In genomic region chr2:184186436-184186835, GRCh38 we compare ENCODE assay signal across 29 cellular contexts.
A peak's percentile ranks its signal among the peaks of the same experiment; 100 is the strongest.
DNase-seq lines count a peak whose midpoint lies in the region; ATAC-seq, FAIRE-seq and TF ChIP-seq lines count a peak whose summit lies in the region.
"Had no signal": no experiment of that assay in that cellular context is flagged by ENCODE, and none has a peak within 500 bp of the region (broad histone marks: within the 10 kb centered on the region; RNA-seq: fewer than 3 reads in every experiment).

No MANE protein-coding gene starts in this region.

- BruUV-seq in HepG2 (replicated peaks; lab: Mats Ljungman, UMichigan), result no TSS peak
- BruUV-seq in K562 (replicated peaks; lab: Mats Ljungman, UMichigan), result no TSS peak

- CTCF ChIA-PET in HepG2 (lab: Yijun Ruan, JAX; ENCODE audit: low intra/inter-chr PET ratio, low total read pairs), result no interaction called here
- CTCF ChIA-PET in K562 (lab: Yijun Ruan, JAX; ENCODE audit: low intra/inter-chr PET ratio), result no interaction called here

- TF ChIP-seq EP300 in HepG2 (IDR thresholded peaks at IDR 0.05; ENCODE audit: low read depth in 2 of 2, low read length in 2 of 2) (no peak), HepG2 (CRISPR knock-in tag; IDR thresholded peaks at IDR 0.05; ENCODE audit: borderline replicate concordance) (no peak), K562 (IDR thresholded peaks at IDR 0.05; ENCODE audit: low read length) (no peak)

- POLR2A ChIA-PET in HepG2 (lab: Yijun Ruan, JAX), result no interaction called here
- POLR2A ChIA-PET in K562 (lab: Yijun Ruan, JAX), result no interaction called here

- DNase-seq in HepG2 (ENCODE audit: low spot score) (no peak), right lobe of liver (no peak), K562 (ENCODE audit: extremely low read depth in 1 of 4, low spot score in 3 of 4) (no peak), kidney (no peak)
- DNase-seq: 8988T; AML-193; BE2C; C1 segment of cervical spinal cord; Caco-2; Calu3; CD4-positive, alpha-beta memory T cell; CD4-positive, alpha-beta T cell; CD4-positive, CD25-positive, alpha-beta regulatory T cell; CD8-positive, alpha-beta memory T cell; CD8-positive, alpha-beta T cell; COR-L47; DMS 273 treated with DMSO at 0.1 percent for 48 hours; DMS153; DMS53; DMS79; DMS79 treated with DMSO at 0.1 percent for 48 hours; DND-41 had no signal

- H3K9ac ChIP-seq in HepG2 (ENCODE audit: insufficient read depth, low read depth, low read length) (no peak overlapping the region), K562 (ENCODE audit: insufficient read depth in 1 of 2, low read depth in 2 of 2, low read length in 2 of 2) (no peak overlapping the region), kidney (ENCODE audit: low read length in 2 of 2) (no peak overlapping the region)
- H3K9ac ChIP-seq: BLaER1; BLaER1 treated with 17β-estradiol and CSF1 and Interleukin-3, amounts not matched to agents 10 nM and 100 nM had no signal

- H3K36me3 ChIP-seq in HepG2 (replicated peaks in 1 of 2; ENCODE audit: control insufficient read depth in 1 of 2, insufficient read depth in 2 of 2, low read length in 2 of 2) (no peaks in the 10 kb centered on the region), right lobe of liver (no peaks in the 10 kb centered on the region), K562 (ENCODE audit: control insufficient read depth, insufficient read depth, low read length) (no peaks in the 10 kb centered on the region), kidney (ENCODE audit: control insufficient read depth in 1 of 2, insufficient read depth in 2 of 2, low read length in 2 of 2) (no peaks in the 10 kb centered on the region)
- H3K36me3 ChIP-seq: BE2C; BLaER1; BLaER1 treated with 17β-estradiol and CSF1 and Interleukin-3, amounts not matched to agents 10 nM and 100 nM had no signal

- H3K79me2 ChIP-seq in HepG2 (ENCODE audit: insufficient read depth, low read length) (no peaks in the 10 kb centered on the region), K562 (ENCODE audit: control insufficient read depth, insufficient read depth, low read length) (no peaks in the 10 kb centered on the region)

- no peak overlapping the region for H2AFZ ChIP-seq in HepG2 (ENCODE audit: low read length)
- no peak overlapping the region for H2AFZ ChIP-seq in K562 (ENCODE audit: low read depth, low read length)

- TF ChIP-seq POLR2A in HepG2 (IDR thresholded peaks at IDR 0.05; ENCODE audit: insufficient read depth in 1 of 2, low read depth in 2 of 2, low read length in 2 of 2) (no peak), right lobe of liver (IDR thresholded peaks at IDR 0.05) (no peak), K562 (conservative IDR thresholded peaks at IDR 0.05) (no peak)

- H3K4me3 ChIP-seq in HepG2 (replicated peaks in 1 of 3; ENCODE audit: insufficient read depth in 1 of 3, low read depth in 2 of 3, low read length in 3 of 3), result no peak overlapping the region
- H3K4me3 ChIP-seq in right lobe of liver, result no peak overlapping the region
- H3K4me3 ChIP-seq in K562, result no peak overlapping the region
- H3K4me3 ChIP-seq in kidney (ENCODE audit: low read length in 2 of 2), result no peak overlapping the region
- H3K4me3 ChIP-seq: A549; BLaER1; BLaER1 treated with 17β-estradiol and CSF1 and Interleukin-3, amounts not matched to agents 10 nM and 100 nM had no signal

- H3K9me3 ChIP-seq in HepG2 (ENCODE audit: low read length), result no peaks in the 10 kb centered on the region
- no peaks in the 10 kb centered on the region for H3K9me3 ChIP-seq in right lobe of liver
- H3K9me3 ChIP-seq in K562 (replicated peaks; ENCODE audit: control insufficient read depth, insufficient read depth, low read depth, low read length), result 0 out of 2 replicates have a peak, but pooled peaks cover 2% of the 10 kb centered on the region
- peaks cover 3 to 5% of the 10 kb centered on the region in 2 donors for H3K9me3 ChIP-seq in kidney (ENCODE audit: control insufficient read depth in 1 of 2, low read length in 2 of 2)
- H3K9me3 ChIP-seq: A549; BE2C; BLaER1; BLaER1 treated with 17β-estradiol and CSF1 and Interleukin-3, amounts not matched to agents 10 nM and 100 nM; Caco-2 had no signal

- H3K4me1 ChIP-seq in HepG2 (ENCODE audit: insufficient read depth, low read length), result no peaks in the 10 kb centered on the region
- no peaks in the 10 kb centered on the region for H3K4me1 ChIP-seq in right lobe of liver
- no peaks in the 10 kb centered on the region for H3K4me1 ChIP-seq in K562 (replicated peaks in 1 of 2; ENCODE audit: control insufficient read depth in 2 of 2, insufficient read depth in 2 of 2, low read length in 2 of 2)
- no peaks in the 10 kb centered on the region for H3K4me1 ChIP-seq in kidney (ENCODE audit: control insufficient read depth in 1 of 2, insufficient read depth in 1 of 2, low read depth in 1 of 2, low read length in 2 of 2)
- H3K4me1 ChIP-seq: A549; BE2C; BLaER1; BLaER1 treated with 17β-estradiol and CSF1 and Interleukin-3, amounts not matched to agents 10 nM and 100 nM; Caco-2 had no signal

- H3K27ac ChIP-seq in HepG2 (ENCODE audit: extremely low read length, insufficient read depth, low read length), result no peak overlapping the region
- H3K27ac ChIP-seq in right lobe of liver, result no peak overlapping the region
- no peak overlapping the region for H3K27ac ChIP-seq in K562 (ENCODE audit: extremely low read depth, low read depth, low read length)
- H3K27ac ChIP-seq in kidney (ENCODE audit: low read depth in 2 of 2, low read length in 2 of 2), result no peak overlapping the region
- H3K27ac ChIP-seq: 22Rv1; A549; BLaER1; BLaER1 treated with 17β-estradiol and CSF1 and Interleukin-3, amounts not matched to agents 10 nM and 100 nM; C4-2B had no signal

- TF ChIP-seq CTCF in HepG2 (CRISPR knock-in tag; IDR thresholded peaks at IDR 0.05) (no peak), right lobe of liver (IDR thresholded peaks at IDR 0.05) (no peak), K562 (IDR thresholded peaks at IDR 0.05 in 2 of 3, conservative IDR thresholded peaks at IDR 0.05 in 1 of 3; ENCODE audit: insufficient read depth in 2 of 3, low read depth in 1 of 3, low read length in 3 of 3) (no peak), kidney (IDR thresholded peaks at IDR 0.05; ENCODE audit: borderline replicate concordance, extremely low read depth, insufficient read depth) (no peak)

- 19% methylated on average over 4 of the region's 4 CpGs for WGBS in HepG2 (ENCODE audit: low lambda C conversion rate)
- WGBS in right lobe of liver (ENCODE audit: insufficient coverage, low coverage, low lambda C conversion rate, missing lambda C conversion rate), result 73% methylated on average over 4 of the region's 4 CpGs
- 37% methylated on average over 4 of the region's 4 CpGs for whole genome bisulfite sequencing in K562 (ENCODE audit: insufficient coverage, low coverage, missing lambda C conversion rate)

- FAIRE-seq in HepG2 (lab: Jason Lieb, UNC) (no peak), K562 (lab: Jason Lieb, UNC) (no peak), kidney (lab: Jason Lieb, UNC) (no peak)
- FAIRE-seq: A204.1, A549, D721Med had no signal

- H3K9me1 ChIP-seq in K562 (ENCODE audit: control insufficient read depth, insufficient read depth, low read length), result no peaks in the 10 kb centered on the region

- no peaks in the 10 kb centered on the region; the same call in 1 of the 2 replicates for H4K20me1 ChIP-seq in HepG2 (ENCODE audit: insufficient read depth, low read length)
- H4K20me1 ChIP-seq in K562 (replicated peaks; ENCODE audit: control insufficient read depth, insufficient read depth, low read length), result no peaks in the 10 kb centered on the region
- H4K20me1 ChIP-seq: BLaER1; BLaER1 treated with 17β-estradiol and CSF1 and Interleukin-3, amounts not matched to agents 10 nM and 100 nM had no signal

- intact Hi-C loops in HepG2 (cut with micrococcal nuclease; ENCODE audit: unreplicated experiment) (no loop called here), right lobe of liver (cut with DNase I) (no loop called here), K562 (cut with micrococcal nuclease) (no loop called here), kidney (cut with DNase I) (no loop called here)

- in situ Hi-C loops in HepG2 (cut with HindIII; ENCODE audit: extremely low pct_ligation_motif_present, low pct_unique_long_range_greater_than_20kb), result no loop called here
- in situ Hi-C loops in K562 (cut with MboI), result no loop called here

- no peak overlapping the region for H3K4me2 ChIP-seq in HepG2 (ENCODE audit: low read depth, low read length)
- H3K4me2 ChIP-seq in K562 (ENCODE audit: insufficient read depth, low read length), result no peak overlapping the region
- H3K4me2 ChIP-seq: A549; BLaER1; BLaER1 treated with 17β-estradiol and CSF1 and Interleukin-3, amounts not matched to agents 10 nM and 100 nM had no signal

- no peak for ATAC-seq in HepG2
- ATAC-seq in right lobe of liver, result no peak
- peak; percentile 22 for ATAC-seq in K562
- ATAC-seq: A549; CD8-positive, alpha-beta T cell had no signal

- no peak for TF ChIP-seq RAD21 in HepG2 (CRISPR knock-in tag; IDR thresholded peaks at IDR 0.05)
- TF ChIP-seq RAD21 in K562 (CRISPR knock-in tag; conservative IDR thresholded peaks at IDR 0.05 in 1 of 2, IDR thresholded peaks at IDR 0.05 in 1 of 2), result no peak

- H3K27me3 ChIP-seq in HepG2 (ENCODE audit: control insufficient read depth in 1 of 2, insufficient read depth in 2 of 2, low read length in 2 of 2) (no peaks in the 10 kb centered on the region), right lobe of liver (no peaks in the 10 kb centered on the region), K562 (ENCODE audit: control insufficient read depth in 2 of 2, insufficient read depth in 2 of 2, low read length in 2 of 2) (no peaks in the 10 kb centered on the region)
- H3K27me3 ChIP-seq: BE2C; BLaER1; BLaER1 treated with 17β-estradiol and CSF1 and Interleukin-3, amounts not matched to agents 10 nM and 100 nM had no signal

TF ChIP-seq in HepG2, 621 proteins besides CTCF, POLR2A, EP300 and RAD21 (continues in another document):
- TF ChIP-seq BCL3 (CRISPR knock-in tag; IDR thresholded peaks at IDR 0.05), result no peak

TF ChIP-seq in K562, 482 proteins besides CTCF, POLR2A, EP300 and RAD21 (continues in another document):
- TF ChIP-seq RBM15 (IDR thresholded peaks at IDR 0.05; ENCODE audit: insufficient read depth, low read length) (no peak), MAFF (IDR thresholded peaks at IDR 0.05; ENCODE audit: low read length) (peak; percentile 19; the same call in 1 of the 2 replicates), ZBTB2 (IDR thresholded peaks at IDR 0.05) (no peak), ZNF316 (IDR thresholded peaks at IDR 0.05) (peak; percentile 39; the same call in 1 of the 2 replicates), STAG1 (CRISPR knock-in tag; IDR thresholded peaks at IDR 0.05; ENCODE audit: borderline replicate concordance) (no peak), NFE2 (IDR thresholded peaks at IDR 0.05; ENCODE audit: low read depth) (peak; percentile 67)

Comparison
In these comparisons a context has a peak if more than half of its experiments do, and no peak if none do; other contexts are left out.
1. Of the 241 proteins assayed by ChIP-seq in both HepG2 and K562: peak only in HepG2: none; only in K562: MAFF, MAFG, NFE2 and NFE2L1; in both: none; in neither: 237.